15 cellular contexts compared by ENCODE assay signal in the genomic region with DNA sequence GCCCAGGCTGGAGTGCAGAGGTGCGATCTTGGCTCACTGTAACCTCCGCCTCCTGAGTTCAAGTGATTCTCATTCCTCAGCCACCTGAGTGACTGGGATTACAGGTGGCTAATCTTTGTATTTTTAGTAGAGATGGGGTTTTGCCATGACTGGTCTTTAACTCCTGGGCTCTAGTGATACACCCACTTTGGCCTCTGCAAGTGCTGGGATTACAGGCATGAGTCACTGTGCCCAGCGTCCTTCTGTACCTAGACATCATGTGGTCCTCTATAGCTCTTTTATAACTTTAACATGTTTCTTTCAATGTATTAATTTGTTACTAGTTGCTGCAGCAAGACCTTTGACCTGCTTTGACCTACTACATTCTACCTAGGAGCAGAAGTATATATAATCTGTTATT. TPM values are rescaled to one million over a fixed set of nuclear protein-coding genes. Genes with fewer than 3 reads are reported as not detected.
DNase-seq lines count a peak whose midpoint lies in the region; TF ChIP-seq lines count a peak whose summit lies in the region.
"Had no signal": no experiment of that assay in that cellular context is flagged by ENCODE, and none has a peak within 500 bp of the region (broad histone marks: within the 10 kb centered on the region; RNA-seq: fewer than 3 reads in every experiment).

No MANE protein-coding gene starts in this region.

- H3K4me3 ChIP-seq in ascending aorta (no peak overlapping the region), fibroblast of the aortic adventitia (ENCODE audit: low read depth, low read length) (peak overlapping the region; percentile 43), smooth muscle cell (no peak overlapping the region)
- H3K4me3 ChIP-seq: suprapubic skin had no signal

- H3K4me2 ChIP-seq in smooth muscle cell, result peak overlapping the region; percentile 43

- no peak for TF ChIP-seq CTCF in ascending aorta (IDR thresholded peaks at IDR 0.05)
- TF ChIP-seq CTCF in fibroblast of the aortic adventitia (IDR thresholded peaks at IDR 0.05; ENCODE audit: insufficient read depth, low read length), result no peak
- no peak for TF ChIP-seq CTCF in smooth muscle cell (IDR thresholded peaks at IDR 0.05; ENCODE audit: borderline replicate concordance, insufficient read depth, poor library complexity, severe bottlenecking)

- H3K27me3 ChIP-seq in ascending aorta, result no peaks in the 10 kb centered on the region
- no peaks in the 10 kb centered on the region for H3K27me3 ChIP-seq in smooth muscle cell (ENCODE audit: low read depth)
- H3K27me3 ChIP-seq: BE2C, suprapubic skin had no signal

- 63% methylated on average over 3 of the region's 3 CpGs for WGBS in smooth muscle cell (ENCODE audit: low lambda C conversion rate)

- H4K20me1 ChIP-seq in smooth muscle cell (ENCODE audit: low read depth), result no peaks in the 10 kb centered on the region

- peak overlapping the region; percentile 1 to 83 for H3K27ac ChIP-seq in ascending aorta
- peak overlapping the region; percentile 20 for H3K27ac ChIP-seq in smooth muscle cell (ENCODE audit: low read depth)
- H3K27ac ChIP-seq: suprapubic skin had no signal

- H3F3A ChIP-seq in smooth muscle cell (ENCODE audit: low read depth), result peaks cover 17% of the 10 kb centered on the region

- H3K36me3 ChIP-seq in ascending aorta (no peaks in the 10 kb centered on the region), smooth muscle cell (ENCODE audit: low read depth) (no peaks in the 10 kb centered on the region)
- H3K36me3 ChIP-seq: BE2C, suprapubic skin had no signal

- DNase-seq in HT1080 (ENCODE audit: low read depth) (peak; percentile 72), ascending aorta (ENCODE audit: low spot score in 2 of 2) (peak in 1 of 2 donors; percentile 69), fibroblast of the aortic adventitia (ENCODE audit: low read depth) (peak; percentile 54), smooth muscle cell (lab: John Stamatoyannopoulos, UW; ENCODE audit: unreplicated experiment) (no peak), germinal center (ENCODE audit: low spot score) (no peak), globus pallidus (ENCODE audit: low spot score) (no peak)
- DNase-seq in stimulated activated CD8-positive, alpha-beta memory T cell treated with anti-CD3 and anti-CD28 coated beads, Interleukin-4, amount 100 ng/mL, for 48 hours, result no peak
- DNase-seq: activated CD4-positive, alpha-beta T cell treated with anti-CD3 and anti-CD28 coated beads, Interleukin-2, amount 10 ng/mL, durations not matched to agents 7 days and 5 days; aorta; BE2C; cortex of kidney; hippocampal formation; KBM-7; NCI-H1417 had no signal

- no peak overlapping the region for H3K9ac ChIP-seq in smooth muscle cell (ENCODE audit: low read depth)

- H3K4me1 ChIP-seq in ascending aorta, result peaks cover 0 to 26% of the 10 kb centered on the region in 2 donors
- H3K4me1 ChIP-seq in smooth muscle cell (ENCODE audit: low read depth), result no peaks in the 10 kb centered on the region
- H3K4me1 ChIP-seq: BE2C had no signal

- H3K9me3 ChIP-seq in ascending aorta (no peaks in the 10 kb centered on the region), smooth muscle cell (replicated peaks; ENCODE audit: low read depth) (no peaks in the 10 kb centered on the region)
- H3K9me3 ChIP-seq: BE2C, suprapubic skin had no signal

- intact Hi-C loops in ascending aorta (cut with DNase I), result loop anchor here (5.0 kb wide), 1 partner anchor 37 kb away; no protein-coding TSS in a partner anchor

- no peaks in the 10 kb centered on the region for H3K79me2 ChIP-seq in smooth muscle cell (ENCODE audit: low read depth)

- H2AFZ ChIP-seq in smooth muscle cell (ENCODE audit: low read depth), result no peak overlapping the region

RNA-seq across cellular contexts. Expression of a gene that starts 38.7 kb away (rescaled TPM):
- total RNA-seq in HT1080 (2014; rRNA removed; shearing (Covaris generic)), result 7.9 and 8.7 TPM in 2 replicates
- 2.7 and 3.5 TPM in 2 replicates for polyA plus RNA-seq in HT1080 (2015; cell fraction: cytosol; rRNA removed)
- 3.0 and 3.2 TPM in 2 replicates for polyA plus RNA-seq in HT1080 (2015; cell fraction: nucleus; rRNA removed)
- 9.3 TPM for total RNA-seq in ascending aorta
- 123 and 177 TPM in 2 replicates for total RNA-seq in fibroblast of the aortic adventitia (ENCODE audit: low replicate concordance)
- 23.0 and 31.8 TPM in 2 replicates for total RNA-seq in smooth muscle cell
- 7.5 and 7.9 TPM in 2 replicates for polyA plus RNA-seq in smooth muscle cell
- total RNA-seq: activated CD4-positive, alpha-beta T cell treated with anti-CD3 and anti-CD28 coated beads, Interleukin-2, amount 10 ng/mL, durations not matched to agents 7 days and 5 days had no signal

Comparison
In these comparisons a context has a peak if more than half of its experiments do, and no peak if none do; other contexts are left out.
1. DNase-seq: peak in HT1080 (single experiment) and fibroblast of the aortic adventitia (single experiment); none in smooth muscle cell (single experiment), stimulated activated CD8-positive, alpha-beta memory T cell treated with anti-CD3 and anti-CD28 coated beads, Interleukin-4, amount 100 ng/mL, for 48 hours (single experiment), germinal center (single experiment) and globus pallidus (single experiment).